1 cellular context compared by ENCODE assay signal in genomic region chr20:13364278-13365170, GRCh38.
A peak's percentile ranks its signal among the peaks of the same experiment; 100 is the strongest.
TF ChIP-seq lines count a peak whose summit lies in the region.

No MANE protein-coding gene starts in this region.

TF ChIP-seq in K562, 482 proteins besides CTCF, POLR2A, EP300 and RAD21 (continued from another document):
- no peak for TF ChIP-seq CTCFL (IDR thresholded peaks at IDR 0.05; ENCODE audit: borderline replicate concordance, insufficient read depth, low read depth, low read length, poor library complexity, severe bottlenecking)
- TF ChIP-seq PHF8 (IDR thresholded peaks at IDR 0.05; ENCODE audit: borderline replicate concordance, low read length) = no peak
- TF ChIP-seq FOXA1 (IDR thresholded peaks at IDR 0.05; ENCODE audit: borderline replicate concordance) = no peak
- no peak for TF ChIP-seq AFF1 (IDR thresholded peaks at IDR 0.05; ENCODE audit: low read depth in 1 of 2, partially characterized antibody in 2 of 2)
- TF ChIP-seq STAG1 (CRISPR knock-in tag; IDR thresholded peaks at IDR 0.05; ENCODE audit: borderline replicate concordance) = no peak
- TF ChIP-seq PHB (CRISPR knock-in tag; IDR thresholded peaks at IDR 0.05) = no peak
- TF ChIP-seq EZH2 (IDR thresholded peaks at IDR 0.05; ENCODE audit: borderline replicate concordance, low read depth, low read length) = no peak
- no peak for TF ChIP-seq BCLAF1 (IDR thresholded peaks at IDR 0.05; ENCODE audit: borderline replicate concordance in 1 of 2, control insufficient read depth in 1 of 2, low read depth in 2 of 2, low read length in 1 of 2)
- peak; percentile 70 for TF ChIP-seq CBFA2T3 (IDR thresholded peaks at IDR 0.05)
- peak; percentile 75 for TF ChIP-seq TAL1 (IDR thresholded peaks at IDR 0.05)
- TF ChIP-seq GATAD2A (IDR thresholded peaks at IDR 0.05) = no peak
- no peak for TF ChIP-seq ZNF707 (CRISPR knock-in tag; conservative IDR thresholded peaks at IDR 0.05)
- TF ChIP-seq NR4A1 (CRISPR knock-in tag; IDR thresholded peaks at IDR 0.05) = no peak
- TF ChIP-seq NR4A1 (tag; IDR thresholded peaks at IDR 0.05) = no peak
- peak; percentile 81 for TF ChIP-seq ARID1B (IDR thresholded peaks at IDR 0.05)
- TF ChIP-seq ZBTB11 (CRISPR knock-in tag; IDR thresholded peaks at IDR 0.05) = 0 out of 6 replicates have a peak, but pooled peaks of 1 of the 3 experiments have one; percentile 24
- TF ChIP-seq ZNF143 (CRISPR knock-in tag; IDR thresholded peaks at IDR 0.05) = no peak
- peak; percentile 73; the same call in 1 of the 2 replicates for TF ChIP-seq KLF16 (IDR thresholded peaks at IDR 0.05)
- TF ChIP-seq E2F1 (CRISPR knock-in tag; IDR thresholded peaks at IDR 0.05) = no peak
- TF ChIP-seq SIRT6 (IDR thresholded peaks at IDR 0.05; ENCODE audit: low read depth, low read length) = no peak
- TF ChIP-seq ZBTB8A (IDR thresholded peaks at IDR 0.05; ENCODE audit: partially characterized antibody) = no peak
- TF ChIP-seq JUN (IDR thresholded peaks at IDR 0.05; ENCODE audit: borderline replicate concordance, low read depth, low read length) = no peak
- TF ChIP-seq JUN (CRISPR knock-in tag; IDR thresholded peaks at IDR 0.05; ENCODE audit: borderline replicate concordance) = no peak
